Comparison of ENCODE assay signal across 16 cellular contexts in the genomic region with DNA sequence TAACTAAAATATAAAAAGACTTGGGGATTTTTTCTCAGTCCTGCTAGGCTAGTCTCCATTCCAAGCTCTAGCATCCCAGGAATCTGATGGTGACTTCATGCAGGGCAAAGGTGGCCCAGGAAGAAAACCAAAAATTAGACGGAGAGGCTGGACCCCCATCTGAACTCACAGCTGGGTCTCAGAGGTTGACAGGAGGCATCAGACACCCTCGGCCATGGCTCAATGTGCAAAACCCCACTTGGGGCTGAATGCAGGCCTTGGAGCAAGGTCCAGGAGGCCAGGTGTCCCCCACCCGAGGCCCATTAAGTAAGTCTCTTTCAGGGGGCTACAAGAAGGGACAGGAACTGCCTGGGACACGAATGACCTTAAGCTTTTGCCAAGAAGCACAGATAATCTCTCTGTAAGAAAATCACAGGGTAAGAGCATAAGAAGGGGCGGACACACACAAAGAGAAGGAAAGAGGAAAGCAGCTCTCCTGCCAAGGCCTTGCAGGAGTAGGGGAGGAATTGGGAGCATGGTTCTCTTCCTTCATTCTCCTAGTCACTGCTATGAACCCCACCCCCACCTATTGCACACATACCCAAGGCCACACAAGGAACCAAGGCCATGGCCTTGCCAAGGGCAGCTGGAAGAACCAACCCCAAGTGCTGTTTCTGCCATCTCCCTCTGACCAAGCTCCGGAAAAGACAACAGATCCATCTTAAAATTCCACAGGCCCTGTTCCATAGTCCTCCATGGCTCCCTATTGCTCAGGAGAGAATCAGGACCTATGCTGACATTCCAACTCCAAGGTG. TPM values are rescaled to one million over a fixed set of nuclear protein-coding genes. Genes with fewer than 3 reads are reported as not detected.
A peak's percentile ranks its signal among the peaks of the same experiment; 100 is the strongest.
DNase-seq lines count a peak whose midpoint lies in the region; ATAC-seq and TF ChIP-seq lines count a peak whose summit lies in the region.
"Had no signal": no experiment of that assay in that cellular context is flagged by ENCODE, and none has a peak within 500 bp of the region (broad histone marks: within the 10 kb centered on the region; RNA-seq: fewer than 3 reads in every experiment).

No MANE protein-coding gene starts in this region.

- no peak for TF ChIP-seq CTCF in coronary artery (IDR thresholded peaks at IDR 0.05)
- no peak for TF ChIP-seq CTCF in neural crest cell (conservative IDR thresholded peaks at IDR 0.05)
- TF ChIP-seq CTCF in upper lobe of left lung (IDR thresholded peaks at IDR 0.05) = no peak

- DNase-seq in DMS53 (lab: John Stamatoyannopoulos, UW) (peak; percentile 20), DMS53 treated with DMSO at 0.1 percent for 48 hours (lab: John Stamatoyannopoulos, UW; ENCODE audit: unreplicated experiment) (no peak), coronary artery (ENCODE audit: low spot score) (no peak), neural crest cell (ENCODE audit: low read depth, low spot score) (no peak), upper lobe of left lung (no peak), NCI-H1092 (lab: John Stamatoyannopoulos, UW) (no peak), NCI-H2227 (lab: John Stamatoyannopoulos, UW; ENCODE audit: unreplicated experiment) (no peak)
- DNase-seq: effector memory CD8-positive, alpha-beta T cell; gastrocnemius medialis; GDM1; immature natural killer cell; NCI-H1417; NCI-H345; OCI-M1 had no signal

- H3K4me3 Mint-ChIP-seq in neural crest cell = no peak overlapping the region
- H3K4me3 Mint-ChIP-seq: brain; effector memory CD8-positive, alpha-beta T cell; immature natural killer cell had no signal

- H3K36me3 Mint-ChIP-seq in neural crest cell (ENCODE audit: low read depth) = no peaks in the 10 kb centered on the region
- H3K36me3 Mint-ChIP-seq: brain had no signal

- ATAC-seq in upper lobe of left lung (ENCODE audit: low FRiP score in 2 of 2) = no peak
- no peak for ATAC-seq in HG02571 (IDR thresholded peaks at IDR 0.05; ENCODE audit: unreplicated experiment)
- ATAC-seq: effector memory CD8-positive, alpha-beta T cell; gastrocnemius medialis had no signal

- no peaks in the 10 kb centered on the region for H3K36me3 ChIP-seq in upper lobe of left lung
- H3K36me3 ChIP-seq: gastrocnemius medialis had no signal

- peaks cover 63% of the 10 kb centered on the region for H3K4me1 Mint-ChIP-seq in neural crest cell

- no peak for TF ChIP-seq EP300 in upper lobe of left lung (IDR thresholded peaks at IDR 0.05)

- whole genome bisulfite sequencing in upper lobe of left lung, 2 donors = 84 to 89% methylated on average over 6 of the region's 6 CpGs

- H3K27me3 Mint-ChIP-seq in neural crest cell (ENCODE audit: low read depth) = no peaks in the 10 kb centered on the region
- H3K27me3 Mint-ChIP-seq: brain; effector memory CD8-positive, alpha-beta T cell had no signal

- peak overlapping the region; percentile 69 for H3K27ac Mint-ChIP-seq in neural crest cell (ENCODE audit: unreplicated experiment)

- H3K9me3 Mint-ChIP-seq in neural crest cell = no peaks in the 10 kb centered on the region
- H3K9me3 Mint-ChIP-seq: brain; effector memory CD8-positive, alpha-beta T cell; immature natural killer cell had no signal

- no peaks in the 10 kb centered on the region for H3K27me3 ChIP-seq in upper lobe of left lung
- H3K27me3 ChIP-seq: gastrocnemius medialis had no signal

- peak overlapping the region; percentile 76 to 90 for H3K27ac ChIP-seq in coronary artery
- peak overlapping the region; percentile 62 to 72 (median 68) for H3K27ac ChIP-seq in upper lobe of left lung

- H3K4me1 ChIP-seq in upper lobe of left lung = peaks cover 27 to 55% (median 42%) of the 10 kb centered on the region in 4 donors

- H3K4me3 ChIP-seq in coronary artery (no peak overlapping the region), upper lobe of left lung (no peak overlapping the region)
- H3K4me3 ChIP-seq: gastrocnemius medialis had no signal

- TF ChIP-seq POLR2A in upper lobe of left lung (IDR thresholded peaks at IDR 0.05) = no peak

- no peaks in the 10 kb centered on the region for H3K9me3 ChIP-seq in upper lobe of left lung
- H3K9me3 ChIP-seq: gastrocnemius medialis had no signal

RNA-seq across cellular contexts. Expression of a gene that starts 31.6 kb away (rescaled TPM):
- total RNA-seq in neural crest cell (20.2 and 20.4 TPM in 2 replicates), upper lobe of left lung (10 to 100 TPM in 5 of 6 donors, 1 to 10 TPM in 1; 9.4 to 26.8 (median 14.3) TPM)
